8 cellular contexts compared by ENCODE assay signal in the genomic region with DNA sequence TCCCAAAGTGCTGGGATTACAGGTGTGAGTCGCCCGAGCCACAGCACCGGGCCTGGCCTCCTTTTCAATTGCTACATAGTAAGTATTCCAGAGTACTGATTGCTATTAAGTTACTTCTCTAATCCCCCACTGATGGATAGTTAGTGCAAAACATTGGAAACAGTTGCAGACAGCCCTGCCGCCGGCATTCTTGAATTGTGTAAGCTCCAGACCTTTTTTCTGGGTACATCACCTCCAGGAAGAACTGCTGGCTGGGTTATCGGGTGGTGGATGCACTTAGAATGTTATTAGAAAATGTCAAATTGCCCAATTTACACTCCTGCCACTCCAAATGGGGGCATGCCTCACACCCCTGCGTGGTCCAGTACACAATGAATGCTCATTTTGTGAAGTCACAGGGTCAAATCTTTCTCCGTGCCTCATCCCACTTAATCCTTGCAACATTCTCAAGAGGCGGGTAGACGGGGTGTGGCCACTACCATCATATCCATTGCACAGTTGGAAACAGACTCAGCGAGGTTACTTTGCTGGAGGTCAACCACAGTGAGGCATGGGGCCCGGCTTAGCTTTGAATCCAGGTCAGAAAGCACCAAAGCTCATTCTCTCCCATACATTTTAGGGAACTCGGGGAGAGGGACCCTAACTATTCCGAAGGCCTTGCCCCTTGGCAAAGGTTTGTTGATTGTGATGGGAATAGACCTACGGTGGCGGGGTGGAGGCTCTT. TPM values are rescaled to one million over a fixed set of nuclear protein-coding genes. Genes with fewer than 3 reads are reported as not detected.
DNase-seq lines count a peak whose midpoint lies in the region; ATAC-seq and TF ChIP-seq lines count a peak whose summit lies in the region.

No MANE protein-coding gene starts in this region.

- H3K36me3 Mint-ChIP-seq in activated naive CD8-positive, alpha-beta T cell treated with anti-CD3 and anti-CD28 coated beads, Interleukin-2, amount 50 U/mL, for 24 hours (ENCODE audit: low read depth): peaks cover 17% of the 10 kb centered on the region

- H2AK5ac ChIP-seq in mesenchymal stem cell (ENCODE audit: low read length, severe bottlenecking): peak overlapping the region; percentile 50

- H3K9me3 Mint-ChIP-seq in activated naive CD8-positive, alpha-beta T cell treated with anti-CD3 and anti-CD28 coated beads, Interleukin-2, amount 50 U/mL, for 24 hours: no peaks in the 10 kb centered on the region

- DNase-seq in AG04450 (ENCODE audit: low read depth, low spot score) (no peak), HL-60 (ENCODE audit: low read depth in 1 of 2, low spot score in 1 of 2) (peak; percentile 48 to 83), mesenchymal stem cell (peak; percentile 63), NCI-H2171 (lab: John Stamatoyannopoulos, UW) (no peak), NCI-H1694 treated with DMSO at 0.1 percent for 48 hours (lab: John Stamatoyannopoulos, UW) (no peak), posterior cingulate gyrus (no peak)
- peak; percentile 15 for DNase-seq in activated naive CD8-positive, alpha-beta T cell treated with anti-CD3 and anti-CD28 coated beads, Interleukin-2, amount 50 U/mL, for 24 hours

- no peak overlapping the region for H2BK15ac ChIP-seq in mesenchymal stem cell (ENCODE audit: low read depth, poor library complexity, severe bottlenecking)

- POLR2A ChIA-PET in AG04450 (lab: Yijun Ruan, JAX): interaction anchor here (0.7 to 1.4 kb wide), 9 partner anchors 11 to 177 kb away, joined by 3 to 15 read pairs (median 4); a partner anchor contains a TSS

- peak overlapping the region in 1 of 2 experiments; percentile 14 for H3K23ac ChIP-seq in mesenchymal stem cell (ENCODE audit: low read length in 2 of 2)

- peak overlapping the region; percentile 72 for H3K4me3 Mint-ChIP-seq in activated naive CD8-positive, alpha-beta T cell treated with anti-CD3 and anti-CD28 coated beads, Interleukin-2, amount 50 U/mL, for 24 hours

- peak overlapping the region; percentile 23 for H4K91ac ChIP-seq in mesenchymal stem cell (ENCODE audit: low read length)

- peak overlapping the region in 1 of 2 experiments; percentile 80 for H2BK12ac ChIP-seq in mesenchymal stem cell (ENCODE audit: low read length in 2 of 2)

- no peak overlapping the region for H2BK5ac ChIP-seq in mesenchymal stem cell (ENCODE audit: low read depth, low read length, poor library complexity, severe bottlenecking)

- H3K4me3 ChIP-seq in AG04450 (ENCODE audit: low read depth, low read length) (peak overlapping the region; percentile 58), HL-60 (replicated peaks; ENCODE audit: insufficient read depth, low read length) (peak overlapping the region; percentile 36), mesenchymal stem cell (ENCODE audit: insufficient read depth in 1 of 2, low read depth in 1 of 2, low read length in 2 of 2) (peak overlapping the region; percentile 20 to 75)

- H3K9ac ChIP-seq in mesenchymal stem cell (ENCODE audit: low read length): peak overlapping the region; percentile 69

- H3K9me3 ChIP-seq in AG04450 (ENCODE audit: control insufficient read depth, insufficient read depth, low read length): no peaks in the 10 kb centered on the region; the same call in 1 of the 2 replicates
- no peaks in the 10 kb centered on the region for H3K9me3 ChIP-seq in mesenchymal stem cell (ENCODE audit: control insufficient read depth, low read length)

- peak overlapping the region in 1 of 2 experiments; percentile 93 for H3K18ac ChIP-seq in mesenchymal stem cell (ENCODE audit: low read depth in 1 of 2, low read length in 2 of 2)

- peak overlapping the region; percentile 33 for H3K4me2 ChIP-seq in mesenchymal stem cell (ENCODE audit: low read length, poor library complexity, severe bottlenecking)

- intact Hi-C loops in posterior cingulate gyrus (cut with DNase I): loop anchor here (5.0 kb wide), 1 partner anchor 61 kb away; a partner anchor contains a TSS

- TF ChIP-seq CTCF in AG04450 (IDR thresholded peaks at IDR 0.05; ENCODE audit: low read depth, low read length) (no peak), HL-60 (IDR thresholded peaks at IDR 0.05; ENCODE audit: insufficient read depth, low read length) (no peak)

- H3K27ac ChIP-seq in AG04450 (ENCODE audit: low read depth, low read length) (peak overlapping the region; percentile 61), HL-60 (replicated peaks) (no peak overlapping the region), mesenchymal stem cell (ENCODE audit: low read length, poor library complexity, severe bottlenecking) (peak overlapping the region; percentile 26)

- H4K8ac ChIP-seq in mesenchymal stem cell (ENCODE audit: low read length): peak overlapping the region; percentile 71

- peak overlapping the region; percentile 49 to 54 for H3K4ac ChIP-seq in mesenchymal stem cell (ENCODE audit: low read depth in 1 of 2, low read length in 2 of 2)

- WGBS in mesenchymal stem cell: 68% methylated on average over 15 of the region's 16 CpGs

- no peaks in the 10 kb centered on the region for H3K79me1 ChIP-seq in mesenchymal stem cell (replicated peaks; ENCODE audit: low read length, poor library complexity, severe bottlenecking)

- H3K36me3 ChIP-seq in mesenchymal stem cell (ENCODE audit: control insufficient read depth in 1 of 2, insufficient read depth in 2 of 2, low read depth in 1 of 2, low read length in 2 of 2): peaks cover 0 to 3% of the 10 kb centered on the region in 2 experiments

- H3K27me3 Mint-ChIP-seq in activated naive CD8-positive, alpha-beta T cell treated with anti-CD3 and anti-CD28 coated beads, Interleukin-2, amount 50 U/mL, for 24 hours: no peaks in the 10 kb centered on the region

- ATAC-seq in activated naive CD8-positive, alpha-beta T cell treated with anti-CD3 and anti-CD28 coated beads, Interleukin-2, amount 50 U/mL, for 24 hours: no peak
- ATAC-seq in GM19324 (IDR thresholded peaks at IDR 0.05; ENCODE audit: low FRiP score, unreplicated experiment): no peak

- CTCF ChIA-PET in AG04450 (lab: Charles Lee): interaction anchor here (1.3 to 1.5 kb wide), 2 partner anchors 56 to 177 kb away, joined by 5 to 13 read pairs; a partner anchor contains a TSS

- no peak overlapping the region for H2BK120ac ChIP-seq in mesenchymal stem cell (ENCODE audit: low read depth, low read length)

- peak overlapping the region; percentile 60 for H2AFZ ChIP-seq in mesenchymal stem cell (ENCODE audit: low read depth, low read length)

- peak overlapping the region; percentile 83 for H3K27ac Mint-ChIP-seq in activated naive CD8-positive, alpha-beta T cell treated with anti-CD3 and anti-CD28 coated beads, Interleukin-2, amount 50 U/mL, for 24 hours

- H3K14ac ChIP-seq in mesenchymal stem cell (ENCODE audit: low read length in 2 of 2): peak overlapping the region in 1 of 2 experiments; percentile 74

- peaks cover 33% of the 10 kb centered on the region for H3K4me1 Mint-ChIP-seq in activated naive CD8-positive, alpha-beta T cell treated with anti-CD3 and anti-CD28 coated beads, Interleukin-2, amount 50 U/mL, for 24 hours

- H3K27me3 ChIP-seq in AG04450 (ENCODE audit: control insufficient read depth, insufficient read depth, low read length) (no peaks in the 10 kb centered on the region), HL-60 (ENCODE audit: insufficient read depth, poor library complexity, severe bottlenecking) (no peaks in the 10 kb centered on the region), mesenchymal stem cell (ENCODE audit: control insufficient read depth in 1 of 2, insufficient read depth in 1 of 2, low read length in 2 of 2) (no peaks in the 10 kb centered on the region)

- H3K4me1 ChIP-seq in mesenchymal stem cell (ENCODE audit: control insufficient read depth, insufficient read depth, low read depth, low read length): peaks cover 34% of the 10 kb centered on the region

RNA-seq across cellular contexts. Expression of a gene that starts 1.0 kb away (rescaled TPM):
- polyA plus RNA-seq in AG04450 (2011; rRNA removed): 7.7 and 10.6 TPM in 2 replicates
- 30.3 and 31.2 TPM in 2 replicates for polyA minus RNA-seq in AG04450 (2011; rRNA and poly(A)+ RNA removed)
- 13.3 TPM for polyA plus RNA-seq in mesenchymal stem cell (2013, experiment 1 of 2)
- 11.9 TPM for polyA plus RNA-seq in mesenchymal stem cell (2013, experiment 2 of 2)

RNA-seq across cellular contexts. Expression of a gene that starts 58.6 kb away (rescaled TPM):
- 6.1 and 7.1 TPM in 2 replicates for polyA plus RNA-seq in AG04450 (2011; rRNA removed)
- polyA minus RNA-seq in AG04450 (2011; rRNA and poly(A)+ RNA removed): 7.1 and 7.3 TPM in 2 replicates
- polyA plus RNA-seq in mesenchymal stem cell (2013, experiment 1 of 2): 11.0 TPM
- 10.7 TPM for polyA plus RNA-seq in mesenchymal stem cell (2013, experiment 2 of 2)

Comparison
In these comparisons a context has a peak if more than half of its experiments do, and no peak if none do; other contexts are left out.
1. DNase-seq: peak in HL-60 (2 of 2), activated naive CD8-positive, alpha-beta T cell treated with anti-CD3 and anti-CD28 coated beads, Interleukin-2, amount 50 U/mL, for 24 hours (single experiment) and mesenchymal stem cell (single experiment); none in AG04450 (single experiment), NCI-H2171 (single experiment), NCI-H1694 treated with DMSO at 0.1 percent for 48 hours (single experiment) and posterior cingulate gyrus (0 of 10).
2. Peak in every context shown above with its lines, with median percentiles within 50 percentile points of each other: H3K4me3 ChIP-seq.